Comparison of ENCODE assay signal across 11 cellular contexts in genomic region chr11:74138572-74138971, GRCh38. TPM values are rescaled to one million over a fixed set of nuclear protein-coding genes. Genes with fewer than 3 reads are reported as not detected.
A peak's percentile ranks its signal among the peaks of the same experiment; 100 is the strongest.
DNase-seq lines count a peak whose midpoint lies in the region; ATAC-seq and TF ChIP-seq lines count a peak whose summit lies in the region.
"Had no signal": no experiment of that assay in that cellular context is flagged by ENCODE, and none has a peak within 500 bp of the region (broad histone marks: within the 10 kb centered on the region; RNA-seq: fewer than 3 reads in every experiment).

No MANE protein-coding gene starts in this region.

- DNase-seq in AG20443 (ENCODE audit: low spot score), result peak; percentile 77
- DNase-seq in NCI-H460 (ENCODE audit: extremely low read depth, low read depth), result peak; percentile 71
- DNase-seq in epithelial cell of esophagus (ENCODE audit: low read depth), result peak; percentile 93
- DNase-seq in central memory CD4-positive, alpha-beta T cell, result no peak
- DNase-seq in naive thymus-derived CD8-positive, alpha-beta T cell, result no peak
- DNase-seq: activated CD4-positive, alpha-beta T cell treated with anti-CD3 and anti-CD28 coated beads, Interleukin-2, amount 50 U/mL, for 48 hours had no signal

- peaks cover 0 to 14% (median 5%) of the 10 kb centered on the region in 4 donors for H3K4me1 Mint-ChIP-seq in naive thymus-derived CD8-positive, alpha-beta T cell

- no peak overlapping the region for H3K9ac ChIP-seq in muscle layer of colon (ENCODE audit: low read length)

- peaks cover 25% of the 10 kb centered on the region for H3K4me1 ChIP-seq in muscle layer of colon (ENCODE audit: insufficient read depth, low read length)

- H3K4me3 ChIP-seq in epithelial cell of esophagus (ENCODE audit: low read length) (no peak overlapping the region), muscle layer of colon (ENCODE audit: low read depth in 1 of 2, low read length in 2 of 2) (no peak overlapping the region)
- H3K4me3 ChIP-seq: GM12878, skin epidermis had no signal

- peaks cover 0 to 58% (median 27%) of the 10 kb centered on the region in 3 donors for H3K36me3 Mint-ChIP-seq in naive thymus-derived CD8-positive, alpha-beta T cell

- no peak overlapping the region for H3K27ac Mint-ChIP-seq in naive thymus-derived CD8-positive, alpha-beta T cell

- no peak for TF ChIP-seq CTCF in epithelial cell of esophagus (IDR thresholded peaks at IDR 0.05; ENCODE audit: insufficient read depth, low read depth, low read length, missing control alignments)

- no peaks in the 10 kb centered on the region for H3K27me3 Mint-ChIP-seq in naive thymus-derived CD8-positive, alpha-beta T cell

- H3K27me3 ChIP-seq in muscle layer of colon (ENCODE audit: control insufficient read depth in 1 of 2, insufficient read depth in 2 of 2, low read length in 2 of 2), result no peaks in the 10 kb centered on the region

- no peaks in the 10 kb centered on the region for H3K9me3 Mint-ChIP-seq in naive thymus-derived CD8-positive, alpha-beta T cell

- POLR2A ChIA-PET in naive thymus-derived CD8-positive, alpha-beta T cell (lab: Charles Lee), result no interaction called here

- peaks cover 5% of the 10 kb centered on the region for H3K36me3 ChIP-seq in muscle layer of colon (ENCODE audit: insufficient read depth, low read length)

- H3K9me3 ChIP-seq in muscle layer of colon (ENCODE audit: low read length), result no peaks in the 10 kb centered on the region

- H3K27ac ChIP-seq in muscle layer of colon (ENCODE audit: low read depth, low read length), result peak overlapping the region; percentile 17

- H3K4me3 Mint-ChIP-seq in naive thymus-derived CD8-positive, alpha-beta T cell, result no peak overlapping the region

- ATAC-seq in GM18858 (IDR thresholded peaks at IDR 0.05; ENCODE audit: unreplicated experiment), result no peak
- no peak for ATAC-seq in naive thymus-derived CD8-positive, alpha-beta T cell
- ATAC-seq in HG02623 (IDR thresholded peaks at IDR 0.05; ENCODE audit: unreplicated experiment), result no peak
- ATAC-seq: GM12878 had no signal

RNA-seq across cellular contexts. Expression of gene C2CD3, which starts 32.2 kb away (rescaled TPM):
- total RNA-seq in NCI-H460 (2014; rRNA removed; shearing (Covaris generic)), result 7.9 and 9.2 TPM in 2 replicates
- 5.5 and 9.9 TPM in 2 replicates for polyA plus RNA-seq in NCI-H460 (2014; cell fraction: nucleus; rRNA removed)
- total RNA-seq in naive thymus-derived CD8-positive, alpha-beta T cell, result 10 to 100 TPM; 31.1 to 42.5 TPM
- polyA plus RNA-seq in naive thymus-derived CD8-positive, alpha-beta T cell, result 10 to 100 TPM in 1 of 3 donors, 1 to 10 TPM in 2; 4.1 to 12.1 (median 6.2) TPM

RNA-seq across cellular contexts. Expression of gene PPME1, which starts 32.5 kb away (rescaled TPM):
- 33.5 and 35.8 TPM in 2 replicates for total RNA-seq in NCI-H460 (2014; rRNA removed; shearing (Covaris generic))
- 25.4 and 29.2 TPM in 2 replicates for polyA plus RNA-seq in NCI-H460 (2014; cell fraction: nucleus; rRNA removed)
- 10 to 100 TPM; 14.0 to 23.7 TPM for total RNA-seq in naive thymus-derived CD8-positive, alpha-beta T cell
- polyA plus RNA-seq in naive thymus-derived CD8-positive, alpha-beta T cell, result 10 to 100 TPM; 10.3 to 14.2 (median 10.9) TPM

Comparison
In these comparisons a context has a peak if more than half of its experiments do, and no peak if none do; other contexts are left out.
1. DNase-seq: peak in AG20443 (single experiment), NCI-H460 (single experiment) and epithelial cell of esophagus (single experiment); none in central memory CD4-positive, alpha-beta T cell (single experiment) and naive thymus-derived CD8-positive, alpha-beta T cell (0 of 10).